ENCODE assay signal across 12 cellular contexts in the genomic region with DNA sequence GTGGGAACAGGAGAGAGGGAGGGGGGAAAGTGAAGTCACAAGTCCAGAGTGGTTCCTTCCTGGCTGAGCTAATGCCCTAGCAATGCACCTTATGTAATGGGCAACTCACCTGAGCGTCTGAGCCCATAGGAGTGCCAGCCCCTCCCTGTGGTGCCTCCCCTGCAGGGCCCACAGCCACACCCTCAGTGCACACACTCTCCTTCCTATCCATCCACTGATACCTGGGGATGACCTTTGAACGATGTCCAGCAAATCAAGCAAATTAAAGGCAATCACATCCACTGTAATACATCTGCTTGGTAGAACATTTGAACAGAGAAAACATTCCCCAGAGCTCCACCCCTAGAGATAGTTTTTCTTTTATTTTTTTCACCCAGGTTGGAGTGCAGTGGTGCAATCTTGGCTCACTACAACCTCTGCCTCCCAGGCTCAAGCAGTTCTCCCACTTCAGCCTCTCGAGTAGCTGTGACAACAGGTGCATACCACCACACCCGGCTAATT. TPM values are rescaled to one million over a fixed set of nuclear protein-coding genes. Genes with fewer than 3 reads are reported as not detected.
DNase-seq lines count a peak whose midpoint lies in the region; ATAC-seq and TF ChIP-seq lines count a peak whose summit lies in the region.
"Had no signal": no experiment of that assay in that cellular context is flagged by ENCODE, and none has a peak within 500 bp of the region (broad histone marks: within the 10 kb centered on the region; RNA-seq: fewer than 3 reads in every experiment).

No MANE protein-coding gene starts in this region.

- peak overlapping the region; percentile 65 for H2BK5ac ChIP-seq in IMR-90 (ENCODE audit: low read depth, low read length, poor library complexity, severe bottlenecking)

- H2BK15ac ChIP-seq in IMR-90 (ENCODE audit: low read depth, low read length): peak overlapping the region; percentile 86; the same call in 1 of the 3 replicates

- H3K9ac ChIP-seq in IMR-90 (ENCODE audit: low read depth, low read length): no peak overlapping the region
- peak overlapping the region; percentile 17 for H3K9ac ChIP-seq in mammary epithelial cell (ENCODE audit: insufficient read depth, low read length)

- peak overlapping the region; percentile 73 for H3K14ac ChIP-seq in IMR-90 (replicated peaks; ENCODE audit: low read depth, low read length)

- DNase-seq in COLO668 (lab: John Stamatoyannopoulos, UW; ENCODE audit: unreplicated experiment): peak; percentile 70
- DNase-seq in IMR-90: no peak
- DNase-seq in mammary epithelial cell: peak; percentile 97
- peak; percentile 82 to 92 (median 91) for DNase-seq in mucosa of descending colon
- DNase-seq in stimulated activated CD4-positive, alpha-beta T cell treated with anti-CD3 and anti-CD28 coated beads, Interleukin-15, amount 100 ng/mL, for 24 hours: no peak
- no peak for DNase-seq in SKM-1 treated with dmso at 0.1 percent for 144 hours (lab: John Stamatoyannopoulos, UW; ENCODE audit: unreplicated experiment)
- no peak for DNase-seq in DMS 273 (lab: John Stamatoyannopoulos, UW; ENCODE audit: unreplicated experiment)
- DNase-seq: activated naive CD4-positive, alpha-beta T cell; effector CD4-positive, alpha-beta T cell; nucleus accumbens had no signal

- BruUV-seq in IMR-90 (replicated peaks; lab: Mats Ljungman, UMichigan): no TSS peak
- BruUV-seq in mammary epithelial cell (replicated peaks; lab: Mats Ljungman, UMichigan): no TSS peak

- H3K27me3 ChIP-seq in IMR-90 (ENCODE audit: control insufficient read depth, insufficient read depth, low read length) (no peaks in the 10 kb centered on the region), mammary epithelial cell (ENCODE audit: insufficient read depth, low read length) (no peaks in the 10 kb centered on the region)
- H3K27me3 ChIP-seq: MG63 had no signal

- in situ Hi-C loops in IMR-90 (cut with MboI; ENCODE audit: low sequenced_read_pairs): no loop called here
- in situ Hi-C loops in mammary epithelial cell (cut with MboI; ENCODE audit: low sequenced_read_pairs in 2 of 2): no loop called here

- H2AFZ ChIP-seq in IMR-90 (replicated peaks; ENCODE audit: low read length, poor library complexity): peak overlapping the region; percentile 46
- H2AFZ ChIP-seq in mammary epithelial cell (ENCODE audit: low read depth, low read length): no peak overlapping the region

- H4K20me1 ChIP-seq in IMR-90 (ENCODE audit: insufficient read depth, low read length) (no peaks in the 10 kb centered on the region), mammary epithelial cell (ENCODE audit: insufficient read depth, low read length) (no peaks in the 10 kb centered on the region)

- peak overlapping the region; percentile 81 for H3K4ac ChIP-seq in IMR-90 (ENCODE audit: low read depth, low read length)

- H3K79me1 ChIP-seq in IMR-90 (ENCODE audit: low read depth in 1 of 2, low read length in 2 of 2): peaks cover 8 to 49% of the 10 kb centered on the region in 2 experiments; a peak in 3 of 4 replicates

- H2AK9ac ChIP-seq in IMR-90 (replicated peaks; ENCODE audit: low read depth, low read length, poor library complexity): no peak overlapping the region

- H3K4me2 ChIP-seq in IMR-90 (ENCODE audit: low read depth, low read length) (no peak overlapping the region), mammary epithelial cell (ENCODE audit: insufficient read depth, low read depth, low read length) (no peak overlapping the region)

- peak overlapping the region; percentile 99 to 100 for H4K8ac ChIP-seq in IMR-90 (ENCODE audit: low read depth in 2 of 2, low read length in 2 of 2)

- H2BK120ac ChIP-seq in IMR-90 (ENCODE audit: low read depth, low read length): peak overlapping the region; percentile 88

- peak overlapping the region; percentile 13; the same call in 1 of the 2 replicates for H3K27ac ChIP-seq in IMR-90 (ENCODE audit: insufficient read depth, low read length)
- peak overlapping the region; percentile 100 for H3K27ac ChIP-seq in mammary epithelial cell (ENCODE audit: insufficient read depth, low read depth, low read length)

- peaks cover 31% of the 10 kb centered on the region for H3K9me1 ChIP-seq in IMR-90 (ENCODE audit: insufficient read depth, low read length)

- peaks cover 5% of the 10 kb centered on the region for H3K79me2 ChIP-seq in mammary epithelial cell (ENCODE audit: insufficient read depth, low read length)

- intact Hi-C loops in IMR-90 (cut with micrococcal nuclease): no loop called here
- intact Hi-C loops in mammary epithelial cell (cut with micrococcal nuclease): loop anchor here (1.0 to 2.0 kb wide), 5 partner anchors 20 to 98 kb away; no protein-coding TSS in a partner anchor
- intact Hi-C loops in mucosa of descending colon (cut with DNase I, micrococcal nuclease): no loop called here

- 83% methylated on average over 2 of the region's 4 CpGs; no CpG with 5 or more reads in 1 of the 2 experiments for WGBS in IMR-90 (ENCODE audit: extremely low coverage in 2 of 2, insufficient read length in 1 of 2), 2 experiments
- 25% methylated on average over 4 of the region's 4 CpGs for WGBS in mammary epithelial cell (ENCODE audit: low coverage, missing lambda C conversion rate)

- CTCF ChIA-PET in IMR-90 (lab: Yijun Ruan, JAX) (interaction anchor here (0.7 to 1.1 kb wide), 2 partner anchors 11 to 48 kb away, joined by 3 read pairs; no protein-coding TSS in a partner anchor), mammary epithelial cell (lab: Charles Lee; ENCODE audit: low non-redundant PET) (interaction anchor here (0.5 to 0.7 kb wide), 2 partner anchors 26 to 43 kb away, joined by 4 to 10 read pairs; no protein-coding TSS in a partner anchor)

- no peak for TF ChIP-seq CTCF in IMR-90 (conservative IDR thresholded peaks at IDR 0.05; ENCODE audit: low read depth, low read length)
- no peak for TF ChIP-seq CTCF in mammary epithelial cell (conservative IDR thresholded peaks at IDR 0.05 in 1 of 2, IDR thresholded peaks at IDR 0.05 in 1 of 2; ENCODE audit: extremely low read depth in 1 of 2, insufficient read depth in 1 of 2, low read depth in 1 of 2, low read length in 2 of 2)
- TF ChIP-seq CTCF in mucosa of descending colon (IDR thresholded peaks at IDR 0.05): no peak

- H4K5ac ChIP-seq in IMR-90 (ENCODE audit: low read depth, low read length): peak overlapping the region; percentile 59; the same call in 1 of the 2 replicates

- H2AK5ac ChIP-seq in IMR-90 (ENCODE audit: low read depth, low read length): peak overlapping the region; percentile 98

- H3K56ac ChIP-seq in IMR-90 (ENCODE audit: extremely low read depth, insufficient read depth, low read length): no peak overlapping the region

- H4K91ac ChIP-seq in IMR-90 (ENCODE audit: insufficient read depth, low read depth, low read length): peak overlapping the region; percentile 91

- dilution Hi-C loops in IMR-90 (cut with HindIII; ENCODE audit: low sequenced_read_pairs, unreplicated experiment) (no loop called here), mammary epithelial cell (cut with HindIII; ENCODE audit: low sequenced_read_pairs) (loop anchor here (5.0 kb wide), 1 partner anchor 44 kb away; no protein-coding TSS in a partner anchor)

- TF ChIP-seq POLR2A in IMR-90 (IDR thresholded peaks at IDR 0.05; ENCODE audit: low read depth, low read length): no peak; the same call in 1 of the 2 replicates

- peak overlapping the region; percentile 95 for H2BK20ac ChIP-seq in IMR-90 (ENCODE audit: low read depth, low read length)

- POLR2A ChIA-PET in IMR-90 (lab: Charles Lee; ENCODE audit: unreplicated experiment): no interaction called here

- ATAC-seq in IMR-90 (ENCODE audit: low read depth) (no peak), mucosa of descending colon (peak; percentile 81), GM18870 (IDR thresholded peaks at IDR 0.05; ENCODE audit: unreplicated experiment) (no peak)

- H3K18ac ChIP-seq in IMR-90 (ENCODE audit: low read depth, low read length): peak overlapping the region; percentile 21; the same call in 1 of the 2 replicates

- peak overlapping the region; percentile 58; the same call in 1 of the 2 replicates for H3K23ac ChIP-seq in IMR-90 (ENCODE audit: low read depth, low read length)

- H3K4me1 ChIP-seq in IMR-90 (ENCODE audit: control insufficient read depth, insufficient read depth, low read length): peaks cover 28% of the 10 kb centered on the region
- peaks cover 75% of the 10 kb centered on the region for H3K4me1 ChIP-seq in mammary epithelial cell (ENCODE audit: insufficient read depth, low read length)
- H3K4me1 ChIP-seq in mucosa of descending colon (ENCODE audit: low read depth): peaks cover 73% of the 10 kb centered on the region

- H3K36me3 ChIP-seq in IMR-90 (ENCODE audit: control insufficient read depth, insufficient read depth, low read length): no peaks in the 10 kb centered on the region
- no peaks in the 10 kb centered on the region for H3K36me3 ChIP-seq in mammary epithelial cell (ENCODE audit: insufficient read depth, low read length)
- no peaks in the 10 kb centered on the region for H3K36me3 ChIP-seq in mucosa of descending colon (ENCODE audit: low read depth)
- H3K36me3 ChIP-seq: MG63 had no signal

- no peak for TF ChIP-seq RAD21 in IMR-90 (IDR thresholded peaks at IDR 0.05; ENCODE audit: low read length)

- H3K9me3 ChIP-seq in IMR-90 (ENCODE audit: control insufficient read depth, insufficient read depth, low read length) (no peaks in the 10 kb centered on the region), mammary epithelial cell (replicated peaks; ENCODE audit: insufficient read depth, low read length) (no peaks in the 10 kb centered on the region), mucosa of descending colon (no peaks in the 10 kb centered on the region)
- H3K9me3 ChIP-seq: MG63 had no signal

- H3K4me3 ChIP-seq in IMR-90 (ENCODE audit: insufficient read depth, low read depth, low read length) (no peak overlapping the region), mammary epithelial cell (replicated peaks in 1 of 3; ENCODE audit: insufficient read depth in 1 of 3, low read depth in 2 of 3, low read length in 3 of 3) (no peak overlapping the region), mucosa of descending colon (no peak overlapping the region)
- H3K4me3 ChIP-seq: MG63 had no signal

TF ChIP-seq in IMR-90, 13 proteins besides CTCF, POLR2A, EP300 and RAD21 (continues in another document):
- no peak for TF ChIP-seq MAZ (IDR thresholded peaks at IDR 0.05; ENCODE audit: borderline replicate concordance, low read depth, low read length)
- TF ChIP-seq MAFK (IDR thresholded peaks at IDR 0.05; ENCODE audit: low read depth, low read length): no peak
- no peak for TF ChIP-seq NFE2L2 (IDR thresholded peaks at IDR 0.05; ENCODE audit: low read depth, low read length)
- no peak for TF ChIP-seq SMC3 (IDR thresholded peaks at IDR 0.05; ENCODE audit: low read depth, low read length)
- TF ChIP-seq FOS (IDR thresholded peaks at IDR 0.05; ENCODE audit: low read depth, low read length): no peak
- TF ChIP-seq MXI1 (IDR thresholded peaks at IDR 0.05; ENCODE audit: borderline replicate concordance, low read depth, low read length): no peak

RNA-seq across cellular contexts. Expression of a gene that starts 19.6 kb away (rescaled TPM):
- total RNA-seq in IMR-90 (2012; rRNA removed) (285 and 336 TPM in 2 replicates), mammary epithelial cell (100 to 1,000 TPM; 163 to 339 TPM), mucosa of descending colon (100 to 1,000 TPM; 263 to 384 (median 312) TPM)
- polyA plus RNA-seq in IMR-90 (2012; rRNA removed) (141 and 170 TPM in 2 replicates), mammary epithelial cell (71.2 TPM)
- polyA plus RNA-seq in IMR-90 (2012; cell fraction: cytosol; rRNA removed): 63.9 and 84.9 TPM in 2 replicates
- 109 and 162 TPM in 2 replicates for polyA plus RNA-seq in IMR-90 (2012; cell fraction: nucleus; rRNA removed; ENCODE audit: low replicate concordance)
- 276 TPM for polyA minus RNA-seq in mammary epithelial cell

Comparison
In these comparisons a context has a peak if more than half of its experiments do, and no peak if none do; other contexts are left out.
1. DNase-seq: peak in COLO668 (single experiment), mammary epithelial cell (single experiment) and mucosa of descending colon (3 of 3); none in IMR-90 (single experiment), stimulated activated CD4-positive, alpha-beta T cell treated with anti-CD3 and anti-CD28 coated beads, Interleukin-15, amount 100 ng/mL, for 24 hours (single experiment), SKM-1 treated with dmso at 0.1 percent for 144 hours (single experiment) and DMS 273 (single experiment).